In genomic region chr2:6027066-6027465, GRCh38 we compare ENCODE assay signal across 18 cellular contexts.
DNase-seq lines count a peak whose midpoint lies in the region; ATAC-seq and TF ChIP-seq lines count a peak whose summit lies in the region.
"Had no signal": no experiment of that assay in that cellular context is flagged by ENCODE, and none has a peak within 500 bp of the region (broad histone marks: within the 10 kb centered on the region; RNA-seq: fewer than 3 reads in every experiment).

No MANE protein-coding gene starts in this region.

- DNase-seq in Caco-2 (no peak), Karpas-422 (no peak), endodermal cell (no peak), nephron progenitor cell (no peak), hypothalamus (lab: John Stamatoyannopoulos, UW) (no peak)
- no peak for DNase-seq in natural killer cell treated with Interleukin-12 subunit alpha and Interleukin-12 subunit beta and Interleukin-15 and Interleukin-18, amount 100 ng/mL, for 72 hours (ENCODE audit: low spot score)
- DNase-seq in NK-92 treated with Interleukin-12 subunit alpha and Interleukin-12 subunit beta, amount 100 ng/mL, for 24 hours (lab: John Stamatoyannopoulos, UW) = no peak
- DNase-seq: 8988T; C1 segment of cervical spinal cord; CD4-positive, alpha-beta T cell; DMS153; DMS79 treated with DMSO at 0.1 percent for 48 hours; EL; GDM1; GOT3 had no signal

- CTCF ChIA-PET in Caco-2 (lab: Charles Lee) = no interaction called here

- no TSS peak for BruUV-seq in Caco-2 (replicated peaks; lab: Mats Ljungman, UMichigan)

- H3K9me3 ChIP-seq in Caco-2 (0 out of 2 replicates have a peak, but pooled peaks cover 4% of the 10 kb centered on the region), Karpas-422 (ENCODE audit: low read length) (no peaks in the 10 kb centered on the region), endodermal cell (ENCODE audit: control insufficient read depth, low read length) (no peaks in the 10 kb centered on the region)
- H3K9me3 ChIP-seq: HAP-1 had no signal

- POLR2A ChIA-PET in Caco-2 (lab: Charles Lee) = no interaction called here

- H3K27ac Mint-ChIP-seq in Caco-2 (ENCODE audit: unreplicated experiment) (peak overlapping the region; percentile 75), endodermal cell (no peak overlapping the region), nephron progenitor cell (peak overlapping the region; percentile 50)
- H3K27ac Mint-ChIP-seq in natural killer cell treated with Interleukin-12 subunit alpha and Interleukin-12 subunit beta and Interleukin-15 and Interleukin-18, amount 100 ng/mL, for 72 hours = no peak overlapping the region
- H3K27ac Mint-ChIP-seq in activated T-helper 17 cell treated with anti-CD3 and anti-CD28 coated beads, Interleukin-2, amount 50 U/mL, for 72 hours = no peak overlapping the region
- H3K27ac Mint-ChIP-seq: CD4-positive, alpha-beta T cell had no signal

- H3K4me2 ChIP-seq in Karpas-422 (ENCODE audit: low read depth, low read length, poor library complexity, severe bottlenecking) = no peak overlapping the region

- H3K36me3 Mint-ChIP-seq in Caco-2 (ENCODE audit: insufficient read depth, unreplicated experiment) (no peaks in the 10 kb centered on the region), endodermal cell (ENCODE audit: low read depth) (no peaks in the 10 kb centered on the region), nephron progenitor cell (ENCODE audit: low read depth) (no peaks in the 10 kb centered on the region)
- peaks cover 5% of the 10 kb centered on the region for H3K36me3 Mint-ChIP-seq in natural killer cell treated with Interleukin-12 subunit alpha and Interleukin-12 subunit beta and Interleukin-15 and Interleukin-18, amount 100 ng/mL, for 72 hours
- H3K36me3 Mint-ChIP-seq in activated T-helper 17 cell treated with anti-CD3 and anti-CD28 coated beads, Interleukin-2, amount 50 U/mL, for 72 hours (ENCODE audit: low read depth) = no peaks in the 10 kb centered on the region

- H3K27me3 Mint-ChIP-seq in Caco-2 (ENCODE audit: insufficient read depth, unreplicated experiment) (no peaks in the 10 kb centered on the region), endodermal cell (ENCODE audit: insufficient read depth) (peaks cover 3% of the 10 kb centered on the region), nephron progenitor cell (ENCODE audit: low read depth, poor library complexity) (peaks cover 5% of the 10 kb centered on the region)
- H3K27me3 Mint-ChIP-seq in natural killer cell treated with Interleukin-12 subunit alpha and Interleukin-12 subunit beta and Interleukin-15 and Interleukin-18, amount 100 ng/mL, for 72 hours = no peaks in the 10 kb centered on the region
- H3K27me3 Mint-ChIP-seq in activated T-helper 17 cell treated with anti-CD3 and anti-CD28 coated beads, Interleukin-2, amount 50 U/mL, for 72 hours = no peaks in the 10 kb centered on the region
- H3K27me3 Mint-ChIP-seq: CD4-positive, alpha-beta T cell had no signal

- H3K27me3 ChIP-seq in Caco-2 (replicated peaks; ENCODE audit: control insufficient read depth, insufficient read depth, low read length) (no peaks in the 10 kb centered on the region), Karpas-422 (ENCODE audit: low read length) (no peaks in the 10 kb centered on the region), endodermal cell (ENCODE audit: control insufficient read depth, insufficient read depth, low read length, poor library complexity, severe bottlenecking) (no peaks in the 10 kb centered on the region)

- H3K27ac ChIP-seq in Karpas-422 (ENCODE audit: low read length) (no peak overlapping the region), endodermal cell (ENCODE audit: low read depth, low read length) (no peak overlapping the region)

- intact Hi-C loops in Caco-2 (cut with micrococcal nuclease; ENCODE audit: unreplicated experiment) = no loop called here

- H3K36me3 ChIP-seq in Caco-2 (ENCODE audit: control insufficient read depth, insufficient read depth, low read length) = no peaks in the 10 kb centered on the region
- no peaks in the 10 kb centered on the region for H3K36me3 ChIP-seq in Karpas-422 (ENCODE audit: insufficient read depth, low read length)
- H3K36me3 ChIP-seq in endodermal cell (ENCODE audit: control insufficient read depth, insufficient read depth, low read length) = no peaks in the 10 kb centered on the region
- H3K36me3 ChIP-seq: HAP-1 had no signal

- H3K9me3 Mint-ChIP-seq in Caco-2 (ENCODE audit: unreplicated experiment) (peaks cover 10% of the 10 kb centered on the region), endodermal cell (no peaks in the 10 kb centered on the region), nephron progenitor cell (peaks cover 8% of the 10 kb centered on the region)
- peaks cover 11% of the 10 kb centered on the region for H3K9me3 Mint-ChIP-seq in natural killer cell treated with Interleukin-12 subunit alpha and Interleukin-12 subunit beta and Interleukin-15 and Interleukin-18, amount 100 ng/mL, for 72 hours
- peaks cover 10% of the 10 kb centered on the region for H3K9me3 Mint-ChIP-seq in activated T-helper 17 cell treated with anti-CD3 and anti-CD28 coated beads, Interleukin-2, amount 50 U/mL, for 72 hours

- no peaks in the 10 kb centered on the region for H3K9me2 ChIP-seq in Karpas-422 (replicated peaks; ENCODE audit: insufficient read depth, low read length)

- TF ChIP-seq CTCF in Caco-2 (IDR thresholded peaks at IDR 0.05; ENCODE audit: insufficient read depth in 1 of 2, low read depth in 1 of 2, low read length in 1 of 2, severe bottlenecking in 1 of 2, unreplicated experiment in 1 of 2) (no peak), endodermal cell (conservative IDR thresholded peaks at IDR 0.05) (no peak), nephron progenitor cell (IDR thresholded peaks at IDR 0.05) (no peak)

- H3K9ac ChIP-seq in Karpas-422 (ENCODE audit: low read length) (no peak overlapping the region), endodermal cell (ENCODE audit: extremely low read depth, low read length, poor library complexity, severe bottlenecking) (peak overlapping the region; percentile 4)

- 0 out of 2 replicates have a peak overlapping the region, but pooled peaks have one; percentile 35 for H2AFZ ChIP-seq in Karpas-422 (ENCODE audit: low read length)

- H3K4me3 Mint-ChIP-seq in Caco-2 (ENCODE audit: unreplicated experiment) (peak overlapping the region; percentile 2), endodermal cell (no peak overlapping the region), nephron progenitor cell (no peak overlapping the region)
- no peak overlapping the region for H3K4me3 Mint-ChIP-seq in natural killer cell treated with Interleukin-12 subunit alpha and Interleukin-12 subunit beta and Interleukin-15 and Interleukin-18, amount 100 ng/mL, for 72 hours
- H3K4me3 Mint-ChIP-seq in activated T-helper 17 cell treated with anti-CD3 and anti-CD28 coated beads, Interleukin-2, amount 50 U/mL, for 72 hours = no peak overlapping the region
- H3K4me3 Mint-ChIP-seq: CD4-positive, alpha-beta T cell had no signal

- no peaks in the 10 kb centered on the region for H4K20me1 ChIP-seq in Karpas-422 (ENCODE audit: insufficient read depth, low read depth, low read length)

- peaks cover 7% of the 10 kb centered on the region for H3K4me1 Mint-ChIP-seq in Caco-2 (ENCODE audit: low read depth, unreplicated experiment)
- H3K4me1 Mint-ChIP-seq in endodermal cell = peaks cover 14% of the 10 kb centered on the region
- peaks cover 41% of the 10 kb centered on the region for H3K4me1 Mint-ChIP-seq in nephron progenitor cell
- H3K4me1 Mint-ChIP-seq in natural killer cell treated with Interleukin-12 subunit alpha and Interleukin-12 subunit beta and Interleukin-15 and Interleukin-18, amount 100 ng/mL, for 72 hours (ENCODE audit: low read depth in 2 of 2) = no peaks in the 10 kb centered on the region
- no peaks in the 10 kb centered on the region for H3K4me1 Mint-ChIP-seq in activated T-helper 17 cell treated with anti-CD3 and anti-CD28 coated beads, Interleukin-2, amount 50 U/mL, for 72 hours

- no peaks in the 10 kb centered on the region for H3K79me2 ChIP-seq in Karpas-422 (ENCODE audit: low read length)

- H3K4me3 ChIP-seq in Caco-2 (ENCODE audit: low read depth, low read length) (no peak overlapping the region), Karpas-422 (ENCODE audit: low read length) (no peak overlapping the region), endodermal cell (ENCODE audit: low read length) (no peak overlapping the region)
- H3K4me3 ChIP-seq: HAP-1 had no signal

- ATAC-seq in natural killer cell treated with Interleukin-12 subunit alpha and Interleukin-12 subunit beta and Interleukin-15 and Interleukin-18, amount 100 ng/mL, for 72 hours = no peak
- ATAC-seq in activated T-helper 17 cell treated with anti-CD3 and anti-CD28 coated beads, Interleukin-2, amount 50 U/mL, for 72 hours (replicated peaks) = no peak
- ATAC-seq: HepG2 had no signal

- H3K4me1 ChIP-seq in Caco-2 (no peaks in the 10 kb centered on the region), Karpas-422 (ENCODE audit: low read length) (peaks cover 7% of the 10 kb centered on the region), endodermal cell (ENCODE audit: control insufficient read depth, insufficient read depth, low read length) (peaks cover 2% of the 10 kb centered on the region)
- H3K4me1 ChIP-seq: HAP-1 had no signal

Comparison
In these comparisons a context has a peak if more than half of its experiments do, and no peak if none do; other contexts are left out.
1. H3K27ac Mint-ChIP-seq: peak in Caco-2 (single experiment) and nephron progenitor cell (single experiment); none in endodermal cell (single experiment), natural killer cell treated with Interleukin-12 subunit alpha and Interleukin-12 subunit beta and Interleukin-15 and Interleukin-18, amount 100 ng/mL, for 72 hours (0 of 2) and activated T-helper 17 cell treated with anti-CD3 and anti-CD28 coated beads, Interleukin-2, amount 50 U/mL, for 72 hours (single experiment).